29 cellular contexts compared by ENCODE assay signal in genomic region chr1:210618379-210618778, GRCh38.
"Had no signal": no experiment of that assay in that cellular context is flagged by ENCODE, and none has a peak within 500 bp of the region (broad histone marks: within the 10 kb centered on the region; RNA-seq: fewer than 3 reads in every experiment).

No MANE protein-coding gene starts in this region.

- H3K4me3 Mint-ChIP-seq: activated CD4-positive, alpha-beta T cell treated with anti-CD3 and anti-CD28 coated beads, Interleukin-2, amount 10 ng/mL, durations not matched to agents 7 days and 5 days; activated CD8-positive, alpha-beta T cell treated with anti-CD3 and anti-CD28 coated beads for 36 hours; activated T-cell treated with anti-CD3 and anti-CD28 coated beads, Interleukin-2, amount 50 U/mL, for 4 hours; activated T-helper 17 cell treated with anti-CD3 and anti-CD28 coated beads, Interleukin-2, amount 50 U/mL, for 72 hours; central memory CD8-positive, alpha-beta T cell; naive thymus-derived CD4-positive, alpha-beta T cell; stimulated activated memory B cell treated with anti-CD40 and anti-IgM and Interleukin-4, amounts not matched to agents 10 μg/mL and 1 μg/mL and 100 μg/mL, for 72 hours; stimulated activated naive CD8-positive, alpha-beta T cell treated with anti-CD3 and anti-CD28 coated beads, Interleukin-15, amount 100 ng/mL, for 72 hours had no signal

- H3K27me3 ChIP-seq: colonic mucosa, gastrocnemius medialis, tibial artery, upper lobe of right lung had no signal

- H3K9me3 Mint-ChIP-seq: activated CD4-positive, alpha-beta T cell treated with anti-CD3 and anti-CD28 coated beads, Interleukin-2, amount 10 ng/mL, durations not matched to agents 7 days and 5 days; activated CD8-positive, alpha-beta T cell treated with anti-CD3 and anti-CD28 coated beads for 36 hours; activated T-cell treated with anti-CD3 and anti-CD28 coated beads, Interleukin-2, amount 50 U/mL, for 4 hours; activated T-helper 17 cell treated with anti-CD3 and anti-CD28 coated beads, Interleukin-2, amount 50 U/mL, for 72 hours; central memory CD8-positive, alpha-beta T cell; stimulated activated memory B cell treated with anti-CD40 and anti-IgM and Interleukin-4, amounts not matched to agents 10 μg/mL and 1 μg/mL and 100 μg/mL, for 72 hours; stimulated activated naive CD8-positive, alpha-beta T cell treated with anti-CD3 and anti-CD28 coated beads, Interleukin-15, amount 100 ng/mL, for 72 hours had no signal

- H3K4me1 ChIP-seq: colonic mucosa, gastrocnemius medialis, parathyroid adenoma, psoas muscle, tibial artery, upper lobe of right lung had no signal

- DNase-seq: activated CD4-positive, alpha-beta T cell treated with anti-CD3 and anti-CD28 coated beads, Interleukin-2, amount 10 ng/mL, durations not matched to agents 7 days and 5 days; activated CD4-positive, CD25-positive, alpha-beta regulatory T cell treated with anti-CD3 and anti-CD28 coated beads, Interleukin-2, amount 50 U/mL, for 72 hours; activated CD8-positive, alpha-beta T cell treated with anti-CD3 and anti-CD28 coated beads for 36 hours; activated gamma-delta T cell treated with Interleukin-2 at 50 U/mL for 16 hours; activated naive CD4-positive, alpha-beta T cell treated with anti-CD3 and anti-CD28 coated beads, Interleukin-2, amount 50 U/mL, for 16 hours; activated T-cell treated with anti-CD3 and anti-CD28 coated beads, Interleukin-2, amount 50 U/mL, for 4 hours; amniotic stem cell; colonic mucosa; effector memory CD4-positive, alpha-beta T cell; gastrocnemius medialis; hippocampal formation; left colon; mammary epithelial cell; naive thymus-derived CD4-positive, alpha-beta T cell; nucleus accumbens; psoas muscle; stimulated activated CD4-positive, alpha-beta T cell treated with anti-CD3 and anti-CD28 coated beads, Interleukin-1b, Interleukin-23, amount 100 ng/mL, for 48 hours; stimulated activated CD4-positive, alpha-beta T cell treated with anti-CD3 and anti-CD28 coated beads, Interleukin-4, amount 100 ng/mL, for 4 hours; stimulated activated CD8-positive, alpha-beta memory T cell treated with anti-CD3 and anti-CD28 coated beads, Interleukin-4, amount 100 ng/mL, for 48 hours; stimulated activated naive CD8-positive, alpha-beta T cell treated with anti-CD3 and anti-CD28 coated beads, Interleukin-15, amount 100 ng/mL, for 72 hours; substantia nigra; T-helper 2 cell; tibial artery; upper lobe of right lung had no signal

- H3K36me3 ChIP-seq: colonic mucosa, gastrocnemius medialis, tibial artery, upper lobe of right lung had no signal

- H3K4me3 ChIP-seq: colonic mucosa, gastrocnemius medialis, psoas muscle, smooth muscle cell, tibial artery, upper lobe of right lung had no signal

- H3K4me1 Mint-ChIP-seq: activated CD4-positive, alpha-beta T cell treated with anti-CD3 and anti-CD28 coated beads, Interleukin-2, amount 10 ng/mL, durations not matched to agents 7 days and 5 days; activated T-helper 17 cell treated with anti-CD3 and anti-CD28 coated beads, Interleukin-2, amount 50 U/mL, for 72 hours; central memory CD8-positive, alpha-beta T cell; naive thymus-derived CD4-positive, alpha-beta T cell; stimulated activated memory B cell treated with anti-CD40 and anti-IgM and Interleukin-4, amounts not matched to agents 10 μg/mL and 1 μg/mL and 100 μg/mL, for 72 hours; stimulated activated naive CD8-positive, alpha-beta T cell treated with anti-CD3 and anti-CD28 coated beads, Interleukin-15, amount 100 ng/mL, for 72 hours had no signal

- H3K9me3 ChIP-seq: colonic mucosa, gastrocnemius medialis, psoas muscle, tibial artery, upper lobe of right lung had no signal

- H3K27me3 Mint-ChIP-seq: activated CD4-positive, alpha-beta T cell treated with anti-CD3 and anti-CD28 coated beads, Interleukin-2, amount 10 ng/mL, durations not matched to agents 7 days and 5 days; activated CD8-positive, alpha-beta T cell treated with anti-CD3 and anti-CD28 coated beads for 36 hours; activated T-helper 17 cell treated with anti-CD3 and anti-CD28 coated beads, Interleukin-2, amount 50 U/mL, for 72 hours; central memory CD8-positive, alpha-beta T cell; naive thymus-derived CD4-positive, alpha-beta T cell; stimulated activated memory B cell treated with anti-CD40 and anti-IgM and Interleukin-4, amounts not matched to agents 10 μg/mL and 1 μg/mL and 100 μg/mL, for 72 hours; stimulated activated naive CD8-positive, alpha-beta T cell treated with anti-CD3 and anti-CD28 coated beads, Interleukin-15, amount 100 ng/mL, for 72 hours had no signal

- H3K27ac Mint-ChIP-seq: activated CD4-positive, alpha-beta T cell treated with anti-CD3 and anti-CD28 coated beads, Interleukin-2, amount 10 ng/mL, durations not matched to agents 7 days and 5 days; activated CD8-positive, alpha-beta T cell treated with anti-CD3 and anti-CD28 coated beads for 36 hours; activated T-helper 17 cell treated with anti-CD3 and anti-CD28 coated beads, Interleukin-2, amount 50 U/mL, for 72 hours; naive thymus-derived CD4-positive, alpha-beta T cell; stimulated activated memory B cell treated with anti-CD40 and anti-IgM and Interleukin-4, amounts not matched to agents 10 μg/mL and 1 μg/mL and 100 μg/mL, for 72 hours; stimulated activated naive CD8-positive, alpha-beta T cell treated with anti-CD3 and anti-CD28 coated beads, Interleukin-15, amount 100 ng/mL, for 72 hours had no signal

- H3K27ac ChIP-seq: colonic mucosa, gastrocnemius medialis, parathyroid adenoma, psoas muscle, tibial artery, upper lobe of right lung had no signal
